13 cellular contexts compared by ENCODE assay signal in genomic region chr5:151721812-151722391, GRCh38. TPM values are rescaled to one million over a fixed set of nuclear protein-coding genes. Genes with fewer than 3 reads are reported as not detected.
DNase-seq lines count a peak whose midpoint lies in the region; ATAC-seq and TF ChIP-seq lines count a peak whose summit lies in the region.
"Had no signal": no experiment of that assay in that cellular context is flagged by ENCODE, and none has a peak within 500 bp of the region (broad histone marks: within the 10 kb centered on the region; RNA-seq: fewer than 3 reads in every experiment).

No MANE protein-coding gene starts in this region.

- H3K4me3 ChIP-seq in PC-3 (ENCODE audit: low read length) (no peak overlapping the region), mucosa of descending colon (no peak overlapping the region)

- H3K9me2 ChIP-seq in PC-3 (replicated peaks; ENCODE audit: low read length) = no peaks in the 10 kb centered on the region

- no peak for TF ChIP-seq CTCF in PC-3 (conservative IDR thresholded peaks at IDR 0.05; ENCODE audit: low read depth, low read length)
- TF ChIP-seq CTCF in mucosa of descending colon (IDR thresholded peaks at IDR 0.05) = no peak

- H3K9ac ChIP-seq in PC-3 (ENCODE audit: low read length) = no peak overlapping the region

- POLR2A ChIA-PET in PC-3 (lab: Charles Lee; ENCODE audit: unreplicated experiment) = no interaction called here

- H3K36me3 ChIP-seq in PC-3 (ENCODE audit: low read depth, low read length) = no peaks in the 10 kb centered on the region
- no peaks in the 10 kb centered on the region for H3K36me3 ChIP-seq in mucosa of descending colon (ENCODE audit: low read depth)

- intact Hi-C loops in PC-3 (cut with micrococcal nuclease) = no loop called here
- intact Hi-C loops in mucosa of descending colon (cut with DNase I, micrococcal nuclease) = no loop called here

- ATAC-seq in GM18498 (IDR thresholded peaks at IDR 0.05; ENCODE audit: unreplicated experiment) = peak; percentile 26
- peak; percentile 19 for ATAC-seq in GM21786 (IDR thresholded peaks at IDR 0.05; ENCODE audit: unreplicated experiment)
- ATAC-seq in PC-3 = peak; percentile 48; the same call in 1 of the 2 replicates
- peak; percentile 79 for ATAC-seq in mucosa of descending colon

- CTCF ChIA-PET in PC-3 (lab: Charles Lee) = no interaction called here

- H3K79me2 ChIP-seq in PC-3 (ENCODE audit: low read length) = no peaks in the 10 kb centered on the region

- H3K4me2 ChIP-seq in PC-3 (ENCODE audit: low read length) = no peak overlapping the region

- BruUV-seq in PC-3 (replicated peaks; lab: Mats Ljungman, UMichigan) = no TSS peak

- no peaks in the 10 kb centered on the region; the same call in 1 of the 2 replicates for H3K4me1 ChIP-seq in PC-3 (ENCODE audit: insufficient read depth, low read length)
- H3K4me1 ChIP-seq in mucosa of descending colon (ENCODE audit: low read depth) = no peaks in the 10 kb centered on the region

- H3F3A ChIP-seq in PC-3 (ENCODE audit: low read length, unreplicated experiment) = no peaks in the 10 kb centered on the region

- no peak overlapping the region for H3K27ac ChIP-seq in PC-3 (ENCODE audit: low read length)

- H2AFZ ChIP-seq in PC-3 (ENCODE audit: low read length) = no peak overlapping the region

- no peaks in the 10 kb centered on the region for H3K9me3 ChIP-seq in PC-3 (ENCODE audit: low read length)
- no peaks in the 10 kb centered on the region for H3K9me3 ChIP-seq in mucosa of descending colon

- no peaks in the 10 kb centered on the region for H3K27me3 ChIP-seq in PC-3 (ENCODE audit: low read length)

- peak; percentile 29 for DNase-seq in PC-3
- no peak for DNase-seq in mucosa of descending colon
- no peak for DNase-seq in activated effector memory CD4-positive, alpha-beta T cell treated with anti-CD3 and anti-CD28 coated beads, Interleukin-2, amount 50 U/mL, for 16 hours
- no peak for DNase-seq in RPMI8226
- no peak for DNase-seq in NCI-H1930 (lab: John Stamatoyannopoulos, UW)
- DNase-seq in activated CD4-positive, CD25-positive, alpha-beta regulatory T cell treated with anti-CD3 and anti-CD28 coated beads, Interleukin-2, amount 50 U/mL, for 72 hours = no peak
- DNase-seq: amniotic stem cell; dermis blood vessel endothelial cell; DND-41; NCI-H774; stimulated activated CD4-positive, alpha-beta T cell treated with anti-CD3 and anti-CD28 coated beads, Interleukin-4, amount 100 ng/mL, for 4 hours had no signal

- H4K20me1 ChIP-seq in PC-3 (ENCODE audit: low read length) = no peaks in the 10 kb centered on the region

RNA-seq across cellular contexts. Expression of gene SPARC, which starts 35.2 kb away (rescaled TPM):
- total RNA-seq in PC-3 (2014; rRNA removed) = 0.86 and 2.7 TPM in 2 replicates
- total RNA-seq in mucosa of descending colon = 100 to 1,000 TPM in 2 of 3 donors, 10 to 100 TPM in 1; 78.0 to 410 (median 227) TPM

RNA-seq across cellular contexts. Expression of gene ATOX1, which starts 36.5 kb away (rescaled TPM):
- total RNA-seq in PC-3 (2014; rRNA removed) (81.4 and 122 TPM in 2 replicates), mucosa of descending colon (10 to 100 TPM; 52.5 to 54.8 (median 53.6) TPM)

RNA-seq across cellular contexts. Expression of gene G3BP1, which starts 49.9 kb away (rescaled TPM):
- total RNA-seq in PC-3 (2014; rRNA removed) = 133 and 157 TPM in 2 replicates
- 100 to 1,000 TPM; 121 to 132 (median 127) TPM for total RNA-seq in mucosa of descending colon

Comparison
In these comparisons a context has a peak if more than half of its experiments do, and no peak if none do; other contexts are left out.
1. ATAC-seq: peak in every context shown above with its lines; median percentile 79 in mucosa of descending colon; 48 in PC-3; 26 in GM18498; 19 in GM21786.
2. RNA of gene SPARC, which starts 35.2 kb away (total RNA-seq): 78.0 to 410 TPM in mucosa of descending colon; 0.86 to 2.7 TPM in PC-3; every median in the first group is over 10 times any median in the second.